In the genomic region with DNA sequence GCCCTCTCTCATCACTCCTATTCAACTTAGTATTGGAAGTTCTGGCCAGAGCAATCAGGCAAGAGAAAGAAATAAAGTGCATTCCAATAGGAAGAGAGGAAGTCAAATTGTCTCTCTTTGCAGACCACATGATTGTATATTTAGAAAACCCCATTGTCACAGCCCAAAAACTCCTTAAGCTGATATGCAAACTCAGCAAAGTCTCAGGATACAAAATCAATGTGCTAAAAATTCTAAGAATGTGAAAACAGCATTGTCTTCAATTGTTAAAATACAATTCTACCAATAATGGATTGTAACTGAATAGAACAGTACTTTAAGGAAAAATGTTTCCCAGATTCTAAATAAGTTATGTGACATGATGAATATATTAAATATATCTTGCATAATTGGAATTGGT, we compare ENCODE assay signal across 9 cellular contexts.
"Had no signal": no experiment of that assay in that cellular context is flagged by ENCODE, and none has a peak within 500 bp of the region (broad histone marks: within the 10 kb centered on the region; RNA-seq: fewer than 3 reads in every experiment).

No MANE protein-coding gene starts in this region.

- H3K4me3 Mint-ChIP-seq: HFFc6 had no signal

- H3K27ac Mint-ChIP-seq: HFFc6 had no signal

- FAIRE-seq: HTR-8/SVneo, K562 had no signal

- H3K4me3 ChIP-seq: GM23248, HAP-1, K562 had no signal

- H3K36me3 ChIP-seq: HAP-1 had no signal

- H3K9me3 ChIP-seq: HAP-1 had no signal

- DNase-seq: GM23248, GOT3, H7, HFFc6, KG1 had no signal

- H3K27ac ChIP-seq: GM23248 had no signal

- H2AFZ ChIP-seq: GM23248 had no signal

- H3K9ac ChIP-seq: GM23248 had no signal

- ATAC-seq: HCT116, K562 had no signal
